8 cellular contexts compared by ENCODE assay signal in the genomic region with DNA sequence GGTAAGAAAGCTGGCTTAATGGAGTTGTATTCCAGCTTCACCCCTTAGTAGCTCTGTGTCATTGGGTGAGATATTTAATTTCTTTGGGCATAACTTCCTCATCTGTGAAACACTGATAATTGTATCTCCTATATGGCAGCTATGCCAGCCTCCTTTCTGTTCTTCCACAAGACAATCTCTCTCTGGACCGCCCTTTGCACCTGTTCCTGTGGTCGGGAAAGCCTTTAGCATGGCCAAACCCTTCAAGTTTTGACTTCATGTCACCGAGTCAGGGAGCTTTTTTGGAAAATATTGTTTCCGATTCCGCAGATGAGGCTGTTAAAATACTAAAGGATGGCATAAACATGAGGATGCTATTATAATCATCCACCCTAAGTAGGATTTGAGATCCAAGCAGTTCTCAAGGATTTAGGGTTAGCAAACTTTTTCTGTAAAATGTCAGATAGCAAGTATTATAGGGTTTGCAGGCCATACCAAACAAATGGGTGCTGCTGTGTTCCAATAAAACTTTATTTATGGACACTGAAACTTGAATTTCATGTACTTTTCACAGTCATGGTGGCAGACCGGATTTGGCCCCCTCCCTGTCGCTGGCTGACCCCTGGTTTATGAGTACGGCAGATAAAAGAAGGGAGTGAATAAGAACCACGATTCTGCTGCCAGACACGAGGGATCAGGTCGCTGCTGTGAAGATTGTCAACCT. TPM values are rescaled to one million over a fixed set of nuclear protein-coding genes. Genes with fewer than 3 reads are reported as not detected.
DNase-seq lines count a peak whose midpoint lies in the region; ATAC-seq and TF ChIP-seq lines count a peak whose summit lies in the region.

No MANE protein-coding gene starts in this region.

- no peak for TF ChIP-seq CTCF in thoracic aorta (IDR thresholded peaks at IDR 0.05)

- no peaks in the 10 kb centered on the region for H3K36me3 ChIP-seq in adipocyte (ENCODE audit: control insufficient read depth, insufficient read depth, low read length, severe bottlenecking)
- H3K36me3 ChIP-seq in thoracic aorta: no peaks in the 10 kb centered on the region

- H3K4me1 ChIP-seq in adipocyte (ENCODE audit: control insufficient read depth, insufficient read depth, low read length): peaks cover 44% of the 10 kb centered on the region
- peaks cover 14 to 55% of the 10 kb centered on the region in 2 donors for H3K4me1 ChIP-seq in thoracic aorta (ENCODE audit: control insufficient read depth in 1 of 2, low read depth in 2 of 2)

- peaks cover 62% of the 10 kb centered on the region for H3K4me1 Mint-ChIP-seq in activated CD4-positive, alpha-beta T cell treated with anti-CD3 and anti-CD28 coated beads for 36 hours

- H3K27me3 ChIP-seq in adipocyte (replicated peaks; ENCODE audit: control insufficient read depth, insufficient read depth, low read length): no peaks in the 10 kb centered on the region
- no peaks in the 10 kb centered on the region for H3K27me3 ChIP-seq in layer of hippocampus (ENCODE audit: control insufficient read depth, insufficient read depth, low read length)
- no peaks in the 10 kb centered on the region for H3K27me3 ChIP-seq in thoracic aorta (replicated peaks; ENCODE audit: insufficient read depth)

- peaks cover 39% of the 10 kb centered on the region for H3K36me3 Mint-ChIP-seq in activated CD4-positive, alpha-beta T cell treated with anti-CD3 and anti-CD28 coated beads for 36 hours (ENCODE audit: low read depth)

- CTCF ChIA-PET in activated CD4-positive, alpha-beta T cell treated with anti-CD3 and anti-CD28 coated beads for 36 hours (lab: Charles Lee): interaction anchor here (0.6 to 4.9 kb wide), 8 partner anchors 10 to 139 kb away, joined by 3 to 48 read pairs (median 6); partner anchors contain the start of gene RNF14

- H3K27ac Mint-ChIP-seq in activated CD4-positive, alpha-beta T cell treated with anti-CD3 and anti-CD28 coated beads for 36 hours: peak overlapping the region; percentile 99

- H3K4me3 ChIP-seq in adipocyte (ENCODE audit: low read length) (peak overlapping the region; percentile 99), thoracic aorta (peak overlapping the region; percentile 89)

- DNase-seq in activated CD4-positive, alpha-beta T cell treated with anti-CD3 and anti-CD28 coated beads for 36 hours: no peak
- no peak for DNase-seq in activated CD4-positive, alpha-beta T cell treated with anti-CD3 and anti-CD28 coated beads for 48 hours
- no peak for DNase-seq in adipocyte (ENCODE audit: low read depth)
- DNase-seq in thoracic aorta (ENCODE audit: low spot score): no peak
- no peak for DNase-seq in kidney glomerular epithelial cell (lab: John Stamatoyannopoulos, UW)
- no peak for DNase-seq in NCI-H2196 (lab: John Stamatoyannopoulos, UW; ENCODE audit: unreplicated experiment)
- DNase-seq in DMS 273 treated with DMSO at 0.1 percent for 48 hours (lab: John Stamatoyannopoulos, UW): no peak

- no peaks in the 10 kb centered on the region for H3K9me3 ChIP-seq in adipocyte (ENCODE audit: control insufficient read depth, low read length)
- no peaks in the 10 kb centered on the region for H3K9me3 ChIP-seq in thoracic aorta

- H3K27me3 Mint-ChIP-seq in activated CD4-positive, alpha-beta T cell treated with anti-CD3 and anti-CD28 coated beads for 36 hours: no peaks in the 10 kb centered on the region

- POLR2A ChIA-PET in activated CD4-positive, alpha-beta T cell treated with anti-CD3 and anti-CD28 coated beads for 36 hours (lab: Charles Lee): interaction anchor here (1.9 to 4.0 kb wide), 3 partner anchors 10 to 92 kb away, joined by 11 to 46 read pairs (median 38); no protein-coding TSS in a partner anchor

- H3K9ac ChIP-seq in adipocyte (ENCODE audit: low read length): peak overlapping the region; percentile 96

- ATAC-seq in activated CD4-positive, alpha-beta T cell treated with anti-CD3 and anti-CD28 coated beads for 36 hours: no peak
- no peak for ATAC-seq in thoracic aorta (ENCODE audit: insufficient number of reproducible peaks, low FRiP score, low read depth)

- H3K9me3 Mint-ChIP-seq in activated CD4-positive, alpha-beta T cell treated with anti-CD3 and anti-CD28 coated beads for 36 hours (ENCODE audit: low read depth): no peaks in the 10 kb centered on the region

- H3K27ac ChIP-seq in layer of hippocampus (ENCODE audit: low read depth, low read length) (peak overlapping the region; percentile 93), thoracic aorta (peak overlapping the region; percentile 96 to 99)

- intact Hi-C loops in activated CD4-positive, alpha-beta T cell treated with anti-CD3 and anti-CD28 coated beads for 36 hours (cut with DNase I, micrococcal nuclease): loop anchor here (1.0 to 10.0 kb wide), 7 partner anchors 13 to 897 kb away; partner anchors contain the start of genes DELE1 (in 1 of the 2) and DIAPH1 (in 1 of the 2)

- peak overlapping the region; percentile 95 for H3K4me3 Mint-ChIP-seq in activated CD4-positive, alpha-beta T cell treated with anti-CD3 and anti-CD28 coated beads for 36 hours

RNA-seq across cellular contexts. Expression of gene NDFIP1, which starts 0.7 kb away (rescaled TPM):
- 10 to 100 TPM; 54.9 to 86.7 TPM for total RNA-seq in activated CD4-positive, alpha-beta T cell treated with anti-CD3 and anti-CD28 coated beads for 36 hours
- 100 to 1,000 TPM; 102 to 134 TPM for total RNA-seq in thoracic aorta
